11 cellular contexts compared by ENCODE assay signal in the genomic region with DNA sequence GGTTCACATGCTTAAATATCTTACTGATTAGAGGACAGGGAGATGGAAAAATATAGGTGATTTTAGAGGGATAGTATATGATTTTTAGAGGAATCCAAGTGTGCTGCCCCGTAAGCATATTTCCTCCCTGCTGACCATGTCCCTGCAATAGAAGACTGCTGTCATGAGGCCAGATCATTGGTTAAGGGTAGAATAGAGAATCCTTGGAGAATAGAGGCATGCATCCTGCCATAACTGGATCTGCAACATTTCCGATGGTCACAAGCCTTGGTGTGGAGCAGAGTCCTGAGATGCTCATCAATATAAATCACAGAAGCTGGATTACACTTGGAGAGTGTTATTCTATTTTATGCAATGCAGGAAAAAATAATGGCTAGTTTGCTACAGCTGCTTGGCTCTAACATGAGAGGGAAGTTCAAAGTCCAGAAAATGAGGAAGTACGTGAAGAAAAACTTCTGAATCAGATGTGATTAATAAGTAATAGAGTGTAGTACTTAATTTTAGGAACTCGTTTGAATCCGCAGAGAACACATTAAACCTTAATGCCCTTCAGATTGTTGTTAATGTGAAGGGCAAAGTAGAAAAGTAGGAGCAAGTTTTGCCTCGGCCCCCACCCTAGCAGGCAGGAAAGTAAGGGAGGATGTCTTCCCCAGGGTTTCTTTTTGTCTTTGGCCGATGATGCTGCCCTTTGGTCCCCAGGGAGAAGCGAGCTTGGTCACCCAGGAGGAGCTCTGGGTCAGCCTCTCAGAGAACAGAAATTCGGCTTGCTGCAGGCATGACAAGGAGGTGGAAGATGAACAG. TPM values are rescaled to one million over a fixed set of nuclear protein-coding genes. Genes with fewer than 3 reads are reported as not detected.
DNase-seq lines count a peak whose midpoint lies in the region; ATAC-seq and TF ChIP-seq lines count a peak whose summit lies in the region.
"Had no signal": no experiment of that assay in that cellular context is flagged by ENCODE, and none has a peak within 500 bp of the region (broad histone marks: within the 10 kb centered on the region; RNA-seq: fewer than 3 reads in every experiment).

No MANE protein-coding gene starts in this region.

- no peak overlapping the region for H3K9ac ChIP-seq in BLaER1 treated with 17β-estradiol and CSF1 and Interleukin-3, amounts not matched to agents 10 nM and 100 nM

- H3K36me3 ChIP-seq in BLaER1 treated with 17β-estradiol and CSF1 and Interleukin-3, amounts not matched to agents 10 nM and 100 nM, result no peaks in the 10 kb centered on the region
- H3K36me3 ChIP-seq: cardiac muscle cell, ovary had no signal

- H3K27me3 ChIP-seq in BLaER1 treated with 17β-estradiol and CSF1 and Interleukin-3, amounts not matched to agents 10 nM and 100 nM, result no peaks in the 10 kb centered on the region
- H3K27me3 ChIP-seq: cardiac muscle cell, ovary had no signal

- DNase-seq in epithelial cell of proximal tubule (ENCODE audit: low read depth), result peak; percentile 52
- no peak for DNase-seq in NCI-H2029 treated with DMSO at 0.1 percent for 48 hours (lab: John Stamatoyannopoulos, UW)
- no peak for DNase-seq in activated effector memory CD4-positive, alpha-beta T cell treated with anti-CD3 and anti-CD28 coated beads, Interleukin-2, amount 50 U/mL, for 16 hours
- DNase-seq in amygdala (lab: John Stamatoyannopoulos, UW), result no peak
- DNase-seq: ovary had no signal

- no peak for TF ChIP-seq CTCF in epithelial cell of proximal tubule (conservative IDR thresholded peaks at IDR 0.05; ENCODE audit: low read depth, low read length)

- H3K4me1 ChIP-seq in BLaER1 treated with 17β-estradiol and CSF1 and Interleukin-3, amounts not matched to agents 10 nM and 100 nM, result peaks cover 10 to 15% (median 11%) of the 10 kb centered on the region in 10 experiments; a peak in 18 of 20 replicates

- H3K9me3 ChIP-seq in BLaER1 treated with 17β-estradiol and CSF1 and Interleukin-3, amounts not matched to agents 10 nM and 100 nM (replicated peaks in 1 of 11), result peaks cover 0 to 21% (median 7%) of the 10 kb centered on the region in 11 experiments; a peak in 10 of 22 replicates
- H3K9me3 ChIP-seq: ovary had no signal

- ATAC-seq in GM19452 (IDR thresholded peaks at IDR 0.05; ENCODE audit: unreplicated experiment) (peak; percentile 50), HG03378 (IDR thresholded peaks at IDR 0.05; ENCODE audit: unreplicated experiment) (peak; percentile 56), HG02571 (IDR thresholded peaks at IDR 0.05; ENCODE audit: unreplicated experiment) (no peak)

- peak overlapping the region; percentile 15 to 77 (median 49); a peak in 20 of 22 replicates for H3K4me2 ChIP-seq in BLaER1 treated with 17β-estradiol and CSF1 and Interleukin-3, amounts not matched to agents 10 nM and 100 nM

- H3K27ac ChIP-seq in BLaER1 treated with 17β-estradiol and CSF1 and Interleukin-3, amounts not matched to agents 10 nM and 100 nM, result no peak overlapping the region
- H3K27ac ChIP-seq: cardiac muscle cell, ovary, VCaP had no signal

- no peaks in the 10 kb centered on the region for H4K20me1 ChIP-seq in BLaER1 treated with 17β-estradiol and CSF1 and Interleukin-3, amounts not matched to agents 10 nM and 100 nM

- H3K4me3 ChIP-seq in BLaER1 treated with 17β-estradiol and CSF1 and Interleukin-3, amounts not matched to agents 10 nM and 100 nM, result peak overlapping the region in 1 of 10 experiments; percentile 23; a peak in 2 of 20 replicates
- peak overlapping the region; percentile 43 for H3K4me3 ChIP-seq in epithelial cell of proximal tubule (ENCODE audit: low read depth, low read length)
- H3K4me3 ChIP-seq: cardiac muscle cell, ovary had no signal

RNA-seq across cellular contexts. Expression of a gene that starts 59.4 kb away (rescaled TPM):
- total RNA-seq in epithelial cell of proximal tubule, result 6.1 and 9.8 TPM in 2 replicates
